1 cellular context compared by ENCODE assay signal in genomic region chr11:103108933-103109817, GRCh38.
TF ChIP-seq lines count a peak whose summit lies in the region.

DYNC2H1 (plus strand) TSS chr11:103109426; CDS start chr11:103109575, 149 bp downstream.

TF ChIP-seq in K562, 482 proteins besides CTCF, POLR2A, EP300 and RAD21 (continued from another document and continues in another):
- TF ChIP-seq ZBTB9 (CRISPR knock-in tag; IDR thresholded peaks at IDR 0.05) (no peak), KLF16 (IDR thresholded peaks at IDR 0.05) (no peak), TSC22D4 (tag; IDR thresholded peaks at IDR 0.05) (no peak), KLF10 (CRISPR knock-in tag; IDR thresholded peaks at IDR 0.05) (no peak), PHF8 (IDR thresholded peaks at IDR 0.05; ENCODE audit: borderline replicate concordance, low read length) (peak; percentile 21; the same call in 1 of the 2 replicates), E2F3 (CRISPR knock-in tag; IDR thresholded peaks at IDR 0.05) (no peak), POLR2G (IDR thresholded peaks at IDR 0.05; ENCODE audit: low read depth, low read length) (peak; percentile 47), NEUROD1 (IDR thresholded peaks at IDR 0.05; ENCODE audit: borderline replicate concordance, low read depth, low read length, partially characterized antibody) (peak; percentile 78), SMARCA4 (IDR thresholded peaks at IDR 0.05) (peak; percentile 43; the same call in 1 of the 2 replicates), ZNF3 (CRISPR knock-in tag; IDR thresholded peaks at IDR 0.05) (no peak), ZNF764 (CRISPR knock-in tag; IDR thresholded peaks at IDR 0.05; ENCODE audit: low read depth) (peak; percentile 79; the same call in 1 of the 2 replicates), ZMIZ1 (IDR thresholded peaks at IDR 0.05; ENCODE audit: low read depth in 2 of 2, low read length in 2 of 2) (peak in 1 of 2 experiments; percentile 85; a peak in 2 of 4 replicates), FOXP1 (CRISPR knock-in tag; IDR thresholded peaks at IDR 0.05) (peak; percentile 46; the same call in 1 of the 2 replicates), E2F6 (IDR thresholded peaks at IDR 0.05; ENCODE audit: borderline replicate concordance in 1 of 2, extremely low read depth in 1 of 2, insufficient read depth in 1 of 2, insufficient read length in 1 of 2, low read depth in 1 of 2, low read length in 1 of 2, poor library complexity in 1 of 2, severe bottlenecking in 1 of 2) (peak; percentile 80 to 93), KDM1A (IDR thresholded peaks at IDR 0.05) (no peak), BRD9 (IDR thresholded peaks at IDR 0.05; ENCODE audit: low read depth, partially characterized antibody) (no peak), PKNOX1 (IDR thresholded peaks at IDR 0.05) (peak; percentile 18; the same call in 1 of the 2 replicates), SIN3A (IDR thresholded peaks at IDR 0.05; ENCODE audit: borderline replicate concordance in 2 of 2, control insufficient read depth in 1 of 2, low read depth in 2 of 2, low read length in 2 of 2) (0 out of 4 replicates have a peak, but pooled peaks of 1 of the 2 experiments have one; percentile 30), MAZ (CRISPR knock-in tag; conservative IDR thresholded peaks at IDR 0.05 in 1 of 2, IDR thresholded peaks at IDR 0.05 in 1 of 2) (peak in 1 of 2 experiments; percentile 50; a peak in 2 of 4 replicates), ZNF592 (IDR thresholded peaks at IDR 0.05) (0 out of 2 replicates have a peak, but pooled peaks have one; percentile 29), ZBTB7A (IDR thresholded peaks at IDR 0.05; ENCODE audit: borderline replicate concordance, control insufficient read depth, low read depth, low read length) (no peak), FOXK2 (conservative IDR thresholded peaks at IDR 0.05 in 1 of 2, IDR thresholded peaks at IDR 0.05 in 1 of 2; ENCODE audit: low read depth in 2 of 2) (peak in 1 of 2 experiments; percentile 33; a peak in 1 of 4 replicates), RBM14 (IDR thresholded peaks at IDR 0.05; ENCODE audit: borderline replicate concordance, insufficient read depth, low read depth, low read length) (no peak), JUND (IDR thresholded peaks at IDR 0.05; ENCODE audit: borderline replicate concordance, low read depth, low read length) (peak; percentile 25; the same call in 1 of the 2 replicates), JUND (tag; IDR thresholded peaks at IDR 0.05; ENCODE audit: borderline replicate concordance, low read depth, low read length) (0 out of 3 replicates have a peak, but pooled peaks have one; percentile 45), ETS1 (conservative IDR thresholded peaks at IDR 0.05; ENCODE audit: control insufficient read depth, low read depth, low read length) (peak; percentile 29; the same call in 1 of the 2 replicates), CSDE1 (IDR thresholded peaks at IDR 0.05) (peak in 1 of 2 experiments; percentile 89; a peak in 2 of 4 replicates), ZNF143 (CRISPR knock-in tag; IDR thresholded peaks at IDR 0.05) (no peak), ZNF134 (CRISPR knock-in tag; conservative IDR thresholded peaks at IDR 0.05) (no peak), RCOR1 (IDR thresholded peaks at IDR 0.05; ENCODE audit: borderline replicate concordance in 1 of 2, low read depth in 2 of 2, low read length in 2 of 2) (peak in 1 of 2 experiments; percentile 44; a peak in 1 of 4 replicates), RB1 (IDR thresholded peaks at IDR 0.05; ENCODE audit: low read depth) (0 out of 2 replicates have a peak, but pooled peaks have one; percentile 28), ZNF79 (CRISPR knock-in tag; IDR thresholded peaks at IDR 0.05; ENCODE audit: low read depth) (no peak), PCBP1 (IDR thresholded peaks at IDR 0.05; ENCODE audit: low read depth, low read length, poor library complexity, severe bottlenecking) (peak; percentile 74), CCNT2 (IDR thresholded peaks at IDR 0.05; ENCODE audit: borderline replicate concordance, extremely low read depth, insufficient read length, low read depth, low read length) (peak; percentile 61), TARDBP (IDR thresholded peaks at IDR 0.05) (no peak), ZNF12 (CRISPR knock-in tag; IDR thresholded peaks at IDR 0.05) (no peak), DIDO1 (tag; IDR thresholded peaks at IDR 0.05; ENCODE audit: low read depth) (peak; percentile 64), TOE1 (IDR thresholded peaks at IDR 0.05; ENCODE audit: borderline replicate concordance) (no peak), TOE1 (CRISPR knock-in tag; IDR thresholded peaks at IDR 0.05; ENCODE audit: borderline replicate concordance, low read depth) (no peak), IFI16 (CRISPR knock-in tag; IDR thresholded peaks at IDR 0.05) (no peak), L3MBTL2 (IDR thresholded peaks at IDR 0.05) (peak; percentile 95), RBFOX2 (IDR thresholded peaks at IDR 0.05; ENCODE audit: low read depth, low read length) (peak; percentile 61), ZBTB49 (CRISPR knock-in tag; IDR thresholded peaks at IDR 0.05; ENCODE audit: borderline replicate concordance) (no peak), ATF6 (CRISPR knock-in tag; IDR thresholded peaks at IDR 0.05) (0 out of 2 replicates have a peak, but pooled peaks have one; percentile 49), HNRNPLL (IDR thresholded peaks at IDR 0.05; ENCODE audit: low read depth, low read length, poor library complexity, severe bottlenecking) (peak; percentile 85), ZNF445 (CRISPR knock-in tag; IDR thresholded peaks at IDR 0.05; ENCODE audit: low read depth) (0 out of 2 replicates have a peak, but pooled peaks have one; percentile 6), MYNN (IDR thresholded peaks at IDR 0.05) (peak; percentile 99), MYNN (CRISPR knock-in tag; IDR thresholded peaks at IDR 0.05) (peak; percentile 94), BHLHE40 (IDR thresholded peaks at IDR 0.05; ENCODE audit: low read length) (peak; percentile 77), FOXJ2 (tag; IDR thresholded peaks at IDR 0.05) (peak; percentile 65; the same call in 1 of the 2 replicates)
